1 cellular context compared by ENCODE assay signal in genomic region chr11:61793829-61794204, GRCh38.
TF ChIP-seq lines count a peak whose summit lies in the region.

No MANE protein-coding gene starts in this region.

TF ChIP-seq in IMR-90, 13 proteins besides CTCF, POLR2A, EP300 and RAD21:
- TF ChIP-seq MAFK (IDR thresholded peaks at IDR 0.05; ENCODE audit: low read depth, low read length), result no peak
- no peak for TF ChIP-seq CEBPB (IDR thresholded peaks at IDR 0.05; ENCODE audit: low read depth, low read length)
- TF ChIP-seq MXI1 (IDR thresholded peaks at IDR 0.05; ENCODE audit: borderline replicate concordance, low read depth, low read length), result no peak
- no peak for TF ChIP-seq MAZ (IDR thresholded peaks at IDR 0.05; ENCODE audit: borderline replicate concordance, low read depth, low read length)
- no peak for TF ChIP-seq NFE2L2 (IDR thresholded peaks at IDR 0.05; ENCODE audit: low read depth, low read length)
- no peak for TF ChIP-seq SMC3 (IDR thresholded peaks at IDR 0.05; ENCODE audit: low read depth, low read length)
- TF ChIP-seq FOS (IDR thresholded peaks at IDR 0.05; ENCODE audit: low read depth, low read length), result no peak
- TF ChIP-seq RCOR1 (IDR thresholded peaks at IDR 0.05; ENCODE audit: insufficient replicate concordance, low read length), result no peak
- no peak for TF ChIP-seq USF2 (IDR thresholded peaks at IDR 0.05; ENCODE audit: low read depth, low read length)
- TF ChIP-seq RFX5 (IDR thresholded peaks at IDR 0.05; ENCODE audit: low read depth, low read length), result no peak
- no peak for TF ChIP-seq BHLHE40 (IDR thresholded peaks at IDR 0.05; ENCODE audit: low read depth, low read length)
- TF ChIP-seq CHD1 (IDR thresholded peaks at IDR 0.05; ENCODE audit: low read depth, low read length), result no peak
- no peak for TF ChIP-seq ELK1 (IDR thresholded peaks at IDR 0.05; ENCODE audit: borderline replicate concordance, low read depth, low read length)
